9 cellular contexts compared by ENCODE assay signal in the genomic region with DNA sequence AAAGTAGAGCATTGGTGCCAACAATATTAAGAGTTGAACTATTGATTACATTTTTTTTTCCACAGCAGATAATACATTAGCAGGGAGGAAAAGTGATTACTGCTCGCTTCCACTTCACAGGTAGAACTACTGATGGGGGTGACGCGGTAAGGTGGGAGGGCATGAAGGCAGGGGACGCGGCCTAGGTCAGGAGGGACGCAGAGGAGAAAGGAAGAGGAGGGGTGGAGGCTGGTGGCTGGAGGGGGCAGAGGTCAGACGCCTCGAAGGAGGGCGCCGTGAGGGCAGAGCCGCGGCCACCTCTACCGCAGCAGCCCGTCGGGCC. TPM values are rescaled to one million over a fixed set of nuclear protein-coding genes. Genes with fewer than 3 reads are reported as not detected.
DNase-seq lines count a peak whose midpoint lies in the region; ATAC-seq, FAIRE-seq and TF ChIP-seq lines count a peak whose summit lies in the region.
"Had no signal": no experiment of that assay in that cellular context is flagged by ENCODE, and none has a peak within 500 bp of the region (broad histone marks: within the 10 kb centered on the region; RNA-seq: fewer than 3 reads in every experiment).

No MANE protein-coding gene starts in this region.

- no peak for DNase-seq in activated CD4-positive, alpha-beta T cell treated with anti-CD3 and anti-CD28 coated beads, Interleukin-2, amount 10 ng/mL, durations not matched to agents 24 days and 14 days
- no peak for DNase-seq in activated CD4-positive, alpha-beta T cell treated with anti-CD3 and anti-CD28 coated beads for 48 hours
- no peak for DNase-seq in activated CD8-positive, alpha-beta T cell treated with anti-CD3 and anti-CD28 coated beads, Interleukin-2, amount 10 ng/mL, durations not matched to agents 7 days and 5 days
- no peak for DNase-seq in kidney
- no peak for DNase-seq in thoracic aorta (ENCODE audit: low spot score)

- H3K9me3 Mint-ChIP-seq in activated CD4-positive, alpha-beta T cell treated with anti-CD3 and anti-CD28 coated beads, Interleukin-2, amount 10 ng/mL, durations not matched to agents 24 days and 14 days: no peaks in the 10 kb centered on the region
- H3K9me3 Mint-ChIP-seq in activated CD8-positive, alpha-beta T cell treated with anti-CD3 and anti-CD28 coated beads, Interleukin-2, amount 10 ng/mL, durations not matched to agents 7 days and 5 days (ENCODE audit: insufficient read depth): no peaks in the 10 kb centered on the region

- CTCF ChIA-PET in activated CD8-positive, alpha-beta T cell treated with anti-CD3 and anti-CD28 coated beads, Interleukin-2, amount 10 ng/mL, durations not matched to agents 7 days and 5 days (lab: Charles Lee): interaction anchor here (0.8 to 2.7 kb wide), 13 partner anchors 9 to 227 kb away, joined by 3 to 10 read pairs (median 4); no protein-coding TSS in a partner anchor

- no peaks in the 10 kb centered on the region for H3K27me3 ChIP-seq in thoracic aorta (replicated peaks; ENCODE audit: insufficient read depth)

- H3K36me3 ChIP-seq in kidney (ENCODE audit: control insufficient read depth in 1 of 2, insufficient read depth in 2 of 2, low read length in 2 of 2) (no peaks in the 10 kb centered on the region), thoracic aorta (no peaks in the 10 kb centered on the region)

- POLR2A ChIA-PET in activated CD8-positive, alpha-beta T cell treated with anti-CD3 and anti-CD28 coated beads, Interleukin-2, amount 10 ng/mL, durations not matched to agents 7 days and 5 days (lab: Charles Lee): interaction anchor here (0.7 kb wide), 2 partner anchors 39 to 584 kb away, joined by 3 read pairs; no protein-coding TSS in a partner anchor

- peak overlapping the region in 1 of 2 donors; percentile 4 for H3K9ac ChIP-seq in kidney (ENCODE audit: low read length in 2 of 2)

- H3K27me3 Mint-ChIP-seq in activated CD4-positive, alpha-beta T cell treated with anti-CD3 and anti-CD28 coated beads, Interleukin-2, amount 10 ng/mL, durations not matched to agents 24 days and 14 days: peaks cover 16% of the 10 kb centered on the region
- H3K27me3 Mint-ChIP-seq in activated CD8-positive, alpha-beta T cell treated with anti-CD3 and anti-CD28 coated beads, Interleukin-2, amount 10 ng/mL, durations not matched to agents 7 days and 5 days (ENCODE audit: low read depth): peaks cover 4% of the 10 kb centered on the region

- intact Hi-C loops in activated CD4-positive, alpha-beta T cell treated with anti-CD3 and anti-CD28 coated beads, Interleukin-2, amount 10 ng/mL, durations not matched to agents 24 days and 14 days (cut with micrococcal nuclease): loop anchor here (1.0 kb wide), 1 partner anchor 225 kb away; no protein-coding TSS in a partner anchor
- intact Hi-C loops in kidney (cut with DNase I): no loop called here

- H3K4me3 ChIP-seq in kidney (ENCODE audit: low read length in 2 of 2) (peak overlapping the region; percentile 43 to 59), thoracic aorta (peak overlapping the region; percentile 85)

- H3K27ac ChIP-seq in kidney (ENCODE audit: low read depth in 2 of 2, low read length in 2 of 2) (peak overlapping the region; percentile 29 to 88), thoracic aorta (peak overlapping the region; percentile 93 to 94)

- ATAC-seq in activated CD8-positive, alpha-beta T cell treated with anti-CD3 and anti-CD28 coated beads, Interleukin-2, amount 10 ng/mL, durations not matched to agents 7 days and 5 days: peak; percentile 27
- ATAC-seq in thoracic aorta (ENCODE audit: insufficient number of reproducible peaks, low FRiP score, low read depth) (no peak), GM19328 (IDR thresholded peaks at IDR 0.05; ENCODE audit: unreplicated experiment) (no peak), GM18909 (IDR thresholded peaks at IDR 0.05; ENCODE audit: poor library complexity, unreplicated experiment) (no peak), HG02763 (IDR thresholded peaks at IDR 0.05; ENCODE audit: unreplicated experiment) (no peak)

- H3K4me1 Mint-ChIP-seq in activated CD4-positive, alpha-beta T cell treated with anti-CD3 and anti-CD28 coated beads, Interleukin-2, amount 10 ng/mL, durations not matched to agents 24 days and 14 days: peaks cover 21% of the 10 kb centered on the region
- peaks cover 20% of the 10 kb centered on the region for H3K4me1 Mint-ChIP-seq in activated CD8-positive, alpha-beta T cell treated with anti-CD3 and anti-CD28 coated beads, Interleukin-2, amount 10 ng/mL, durations not matched to agents 7 days and 5 days (ENCODE audit: low read depth)

- H3K36me3 Mint-ChIP-seq in activated CD4-positive, alpha-beta T cell treated with anti-CD3 and anti-CD28 coated beads, Interleukin-2, amount 10 ng/mL, durations not matched to agents 24 days and 14 days (ENCODE audit: low read depth): no peaks in the 10 kb centered on the region
- no peaks in the 10 kb centered on the region for H3K36me3 Mint-ChIP-seq in activated CD8-positive, alpha-beta T cell treated with anti-CD3 and anti-CD28 coated beads, Interleukin-2, amount 10 ng/mL, durations not matched to agents 7 days and 5 days (ENCODE audit: low read depth)

- H3K4me1 ChIP-seq in kidney (ENCODE audit: control insufficient read depth in 1 of 2, insufficient read depth in 1 of 2, low read depth in 1 of 2, low read length in 2 of 2) (peaks cover 0 to 9% of the 10 kb centered on the region in 2 donors), thoracic aorta (ENCODE audit: control insufficient read depth in 1 of 2, low read depth in 2 of 2) (peaks cover 11 to 12% of the 10 kb centered on the region in 2 donors)

- H3K27ac Mint-ChIP-seq in activated CD4-positive, alpha-beta T cell treated with anti-CD3 and anti-CD28 coated beads, Interleukin-2, amount 10 ng/mL, durations not matched to agents 24 days and 14 days: peak overlapping the region; percentile 73
- H3K27ac Mint-ChIP-seq in activated CD8-positive, alpha-beta T cell treated with anti-CD3 and anti-CD28 coated beads, Interleukin-2, amount 10 ng/mL, durations not matched to agents 7 days and 5 days: peak overlapping the region; percentile 83

- TF ChIP-seq CTCF in kidney (IDR thresholded peaks at IDR 0.05; ENCODE audit: borderline replicate concordance, extremely low read depth, insufficient read depth) (no peak), thoracic aorta (IDR thresholded peaks at IDR 0.05) (no peak)

- H3K9me3 ChIP-seq in kidney (ENCODE audit: control insufficient read depth in 1 of 2, low read length in 2 of 2): no peaks in the 10 kb centered on the region
- H3K9me3 ChIP-seq in thoracic aorta: no peaks in the 10 kb centered on the region

- no peak for FAIRE-seq in kidney (lab: Jason Lieb, UNC)
- FAIRE-seq: G401.6 had no signal

- peak overlapping the region; percentile 81 for H3K4me3 Mint-ChIP-seq in activated CD4-positive, alpha-beta T cell treated with anti-CD3 and anti-CD28 coated beads, Interleukin-2, amount 10 ng/mL, durations not matched to agents 24 days and 14 days
- H3K4me3 Mint-ChIP-seq in activated CD8-positive, alpha-beta T cell treated with anti-CD3 and anti-CD28 coated beads, Interleukin-2, amount 10 ng/mL, durations not matched to agents 7 days and 5 days: peak overlapping the region; percentile 78

RNA-seq across cellular contexts. Expression of a gene that starts 0.3 kb away (rescaled TPM):
- total RNA-seq in activated CD4-positive, alpha-beta T cell treated with anti-CD3 and anti-CD28 coated beads, Interleukin-2, amount 10 ng/mL, durations not matched to agents 24 days and 14 days: 4.0 and 4.4 TPM in 2 replicates
- 1 to 10 TPM; 5.0 to 5.5 TPM for total RNA-seq in activated CD8-positive, alpha-beta T cell treated with anti-CD3 and anti-CD28 coated beads, Interleukin-2, amount 10 ng/mL, durations not matched to agents 7 days and 5 days
- total RNA-seq in kidney (7.7 TPM), thoracic aorta (10 to 100 TPM in 1 of 2 donors, 1 to 10 TPM in 1; 9.3 to 10.4 TPM)
- polyA plus RNA-seq in kidney (ENCODE audit: insufficient read depth, low read depth, low replicate concordance): 5.9 TPM

RNA-seq across cellular contexts. Expression of a gene that starts 37.8 kb away (rescaled TPM):
- total RNA-seq in activated CD4-positive, alpha-beta T cell treated with anti-CD3 and anti-CD28 coated beads, Interleukin-2, amount 10 ng/mL, durations not matched to agents 24 days and 14 days: 381 and 385 TPM in 2 replicates
- total RNA-seq in activated CD8-positive, alpha-beta T cell treated with anti-CD3 and anti-CD28 coated beads, Interleukin-2, amount 10 ng/mL, durations not matched to agents 7 days and 5 days: 100 to 1,000 TPM; 139 to 140 TPM
- total RNA-seq in kidney (46.2 TPM), thoracic aorta (10 to 100 TPM; 21.4 to 52.7 TPM)
- polyA plus RNA-seq in kidney (ENCODE audit: insufficient read depth, low read depth, low replicate concordance): 66.2 TPM
